Comparison of ENCODE assay signal across 8 cellular contexts in genomic region chr2:197498627-197498936, GRCh38. TPM values are rescaled to one million over a fixed set of nuclear protein-coding genes. Genes with fewer than 3 reads are reported as not detected.
A peak's percentile ranks its signal among the peaks of the same experiment; 100 is the strongest.
DNase-seq lines count a peak whose midpoint lies in the region; ATAC-seq and TF ChIP-seq lines count a peak whose summit lies in the region.

No MANE protein-coding gene starts in this region.

- no peak for ATAC-seq in heart right ventricle
- ATAC-seq in left ventricle myocardium superior = no peak

- H3K4me3 Mint-ChIP-seq in MCF 10A (ENCODE audit: unreplicated experiment) = peak overlapping the region; percentile 89

- peak overlapping the region; percentile 69 to 97 (median 86) for H3K4me3 ChIP-seq in heart right ventricle
- H3K4me3 ChIP-seq in mesodermal cell (ENCODE audit: extremely low read depth, insufficient read depth, low read length, poor library complexity, severe bottlenecking) = peak overlapping the region; percentile 89
- H3K4me3 ChIP-seq in urinary bladder (ENCODE audit: low read depth, low read length) = peak overlapping the region; percentile 89

- BruUV-seq in MCF 10A (replicated peaks; lab: Mats Ljungman, UMichigan) = no TSS peak

- H3K4me1 ChIP-seq in heart right ventricle = peaks cover 3 to 62% (median 51%) of the 10 kb centered on the region in 9 donors
- peaks cover 19% of the 10 kb centered on the region for H3K4me1 ChIP-seq in mesodermal cell (ENCODE audit: control insufficient read depth, insufficient read depth, low read length, poor library complexity, severe bottlenecking)
- no peaks in the 10 kb centered on the region for H3K4me1 ChIP-seq in urinary bladder (ENCODE audit: insufficient read depth)

- POLR2A ChIA-PET in MCF 10A (lab: Yijun Ruan, JAX) = interaction anchor here (0.5 to 10.4 kb wide), 15 partner anchors 9 to 412 kb away, joined by 3 to 366 read pairs (median 27); partner anchors contain the start of genes COQ10B, MARS2, MOB4 and SF3B1
- POLR2A ChIA-PET in HEK293T (lab: Yijun Ruan, JAX) = interaction anchor here (0.7 to 1.8 kb wide), 6 partner anchors 10 to 64 kb away, joined by 3 to 8 read pairs (median 6); partner anchors contain the start of genes COQ10B, MOB4 and SF3B1

- peaks cover 0 to 66% (median 34%) of the 10 kb centered on the region in 9 donors for H3K36me3 ChIP-seq in heart right ventricle
- peaks cover 66% of the 10 kb centered on the region for H3K36me3 ChIP-seq in mesodermal cell (ENCODE audit: control insufficient read depth, insufficient read depth, low read length)
- H3K36me3 ChIP-seq in urinary bladder (ENCODE audit: insufficient read depth) = peaks cover 7% of the 10 kb centered on the region

- peaks cover 87% of the 10 kb centered on the region for H3K36me3 Mint-ChIP-seq in MCF 10A (ENCODE audit: insufficient read depth, unreplicated experiment)

- H3K27me3 Mint-ChIP-seq in MCF 10A (ENCODE audit: insufficient read depth, unreplicated experiment) = no peaks in the 10 kb centered on the region

- peaks cover 18% of the 10 kb centered on the region for H3K4me1 Mint-ChIP-seq in MCF 10A (ENCODE audit: insufficient read depth, unreplicated experiment)

- TF ChIP-seq CTCF in heart right ventricle (IDR thresholded peaks at IDR 0.05) (no peak), MCF 10A (IDR thresholded peaks at IDR 0.05; ENCODE audit: unreplicated experiment) (no peak)

- DNase-seq in heart right ventricle (no peak), left ventricle myocardium superior (no peak), MCF 10A (ENCODE audit: unreplicated experiment) (no peak), SW 1271 (lab: John Stamatoyannopoulos, UW) (no peak), HEK293T (ENCODE audit: extremely low spot score) (no peak), cerebellar nuclear complex (lab: John Stamatoyannopoulos, UW) (no peak)

- no peaks in the 10 kb centered on the region for H3K27me3 ChIP-seq in heart right ventricle

- 6 to 8% methylated on average over 10 of the region's 10 CpGs for WGBS in heart right ventricle, 2 donors
- 0% methylated on average over 8 to 9 of the region's 10 CpGs for WGBS in mesodermal cell (ENCODE audit: insufficient coverage in 2 of 2), 2 experiments
- 9% methylated on average over 10 of the region's 10 CpGs for WGBS in urinary bladder

- H3K9me3 ChIP-seq in heart right ventricle (no peaks in the 10 kb centered on the region), mesodermal cell (ENCODE audit: control insufficient read depth, low read length) (no peaks in the 10 kb centered on the region)

- intact Hi-C loops in heart right ventricle (cut with DNase I) = loop anchor here in 5 of 10 donors (2.0 to 10.0 kb wide), 7 partner anchors 36 to 206 kb away; partner anchors contain the start of genes MARS2 (in 2 of the 5), SF3B1 (in 2 of the 5) and COQ10B (in 1 of the 5)
- intact Hi-C loops in left ventricle myocardium superior (cut with micrococcal nuclease) = loop anchor here (10.0 kb wide), 1 partner anchor 94 kb away; no protein-coding TSS in a partner anchor
- intact Hi-C loops in MCF 10A (cut with micrococcal nuclease) = loop anchor here (5.0 kb wide), 1 partner anchor 46 kb away; the partner anchor contains the start of gene COQ10B

- H3K27ac ChIP-seq in heart right ventricle (peak overlapping the region in 9 of 10 donors; percentile 91 to 98 (median 95)), mesodermal cell (ENCODE audit: low read depth, low read length, severe bottlenecking) (no peak overlapping the region), urinary bladder (ENCODE audit: low read depth) (peak overlapping the region; percentile 93)

- no peaks in the 10 kb centered on the region for H3K9me3 Mint-ChIP-seq in MCF 10A (ENCODE audit: unreplicated experiment)

- peak overlapping the region; percentile 93 for H3K27ac Mint-ChIP-seq in MCF 10A (ENCODE audit: low read depth, unreplicated experiment)

- CTCF ChIA-PET in MCF 10A (lab: Yijun Ruan, JAX) (interaction anchor here (0.6 to 1.2 kb wide), 3 partner anchors 281 to 598 kb away, joined by 3 to 4 read pairs (median 3); no protein-coding TSS in a partner anchor), HEK293T (lab: Yijun Ruan, JAX) (no interaction called here)

TF ChIP-seq in HEK293T, 16 proteins besides CTCF, POLR2A, EP300 and RAD21:
- no peak for TF ChIP-seq CTBP1 (IDR thresholded peaks at IDR 0.05; ENCODE audit: borderline replicate concordance)
- no peak for TF ChIP-seq TARDBP (IDR thresholded peaks at IDR 0.05)
- TF ChIP-seq SUZ12 (IDR thresholded peaks at IDR 0.05) = no peak
- no peak for TF ChIP-seq LEF1 (IDR thresholded peaks at IDR 0.05; ENCODE audit: borderline replicate concordance)
- no peak for TF ChIP-seq ELF4 (IDR thresholded peaks at IDR 0.05)

RNA-seq across cellular contexts. Expression of gene HSPD1, which starts 1.1 kb away (rescaled TPM):
- total RNA-seq in heart right ventricle = 100 to 1,000 TPM; 104 to 175 (median 135) TPM
- 100 to 1,000 TPM in 1 of 2 donors, 10 to 100 TPM in 1; 83.5 to 176 TPM for polyA plus RNA-seq in heart right ventricle
- total RNA-seq in left ventricle myocardium superior = 152 TPM
- 681 and 693 TPM in 2 replicates for total RNA-seq in MCF 10A (2022)
- 336 TPM for polyA plus RNA-seq in mesodermal cell (2013, experiment 1 of 2)
- 357 TPM for polyA plus RNA-seq in mesodermal cell (2013, experiment 2 of 2)
- 143 TPM for total RNA-seq in urinary bladder
- polyA plus RNA-seq in urinary bladder = 158 TPM

RNA-seq across cellular contexts. Expression of gene HSPE1, which starts 1.6 kb away (rescaled TPM):
- 100 to 1,000 TPM in 6 of 10 donors, 10 to 100 TPM in 4; 73.7 to 157 (median 103) TPM for total RNA-seq in heart right ventricle
- 100 to 1,000 TPM; 202 to 217 TPM for polyA plus RNA-seq in heart right ventricle
- 118 TPM for total RNA-seq in left ventricle myocardium superior
- total RNA-seq in MCF 10A (2022) = 80.0 and 95.2 TPM in 2 replicates
- polyA plus RNA-seq in mesodermal cell (2013, experiment 1 of 2) = 200 TPM
- 212 TPM for polyA plus RNA-seq in mesodermal cell (2013, experiment 2 of 2)
- total RNA-seq in urinary bladder = 60.7 TPM
- polyA plus RNA-seq in urinary bladder = 113 TPM

RNA-seq across cellular contexts. Expression of gene MOB4, which starts 17.3 kb away (rescaled TPM):
- total RNA-seq in heart right ventricle = 10 to 100 TPM; 20.9 to 43.2 (median 30.5) TPM
- polyA plus RNA-seq in heart right ventricle = 10 to 100 TPM; 17.2 to 31.9 TPM
- 33.0 TPM for total RNA-seq in left ventricle myocardium superior
- 15.6 and 20.5 TPM in 2 replicates for total RNA-seq in MCF 10A (2022)
- polyA plus RNA-seq in mesodermal cell (2013, experiment 1 of 2) = 54.2 TPM
- polyA plus RNA-seq in mesodermal cell (2013, experiment 2 of 2) = 56.0 TPM
- total RNA-seq in urinary bladder = 67.7 TPM
- 41.2 TPM for polyA plus RNA-seq in urinary bladder

RNA-seq across cellular contexts. Expression of gene COQ10B, which starts 45.2 kb away (rescaled TPM):
- total RNA-seq in heart right ventricle (10 to 100 TPM; 25.5 to 44.1 (median 33.0) TPM), left ventricle myocardium superior (25.6 TPM), MCF 10A (2022) (21.3 and 22.8 TPM in 2 replicates), urinary bladder (29.5 TPM)
- polyA plus RNA-seq in heart right ventricle (10 to 100 TPM; 19.8 to 29.0 TPM), urinary bladder (27.4 TPM)
- polyA plus RNA-seq in mesodermal cell (2013, experiment 1 of 2) = 28.9 TPM
- 28.0 TPM for polyA plus RNA-seq in mesodermal cell (2013, experiment 2 of 2)
